In the genomic region with DNA sequence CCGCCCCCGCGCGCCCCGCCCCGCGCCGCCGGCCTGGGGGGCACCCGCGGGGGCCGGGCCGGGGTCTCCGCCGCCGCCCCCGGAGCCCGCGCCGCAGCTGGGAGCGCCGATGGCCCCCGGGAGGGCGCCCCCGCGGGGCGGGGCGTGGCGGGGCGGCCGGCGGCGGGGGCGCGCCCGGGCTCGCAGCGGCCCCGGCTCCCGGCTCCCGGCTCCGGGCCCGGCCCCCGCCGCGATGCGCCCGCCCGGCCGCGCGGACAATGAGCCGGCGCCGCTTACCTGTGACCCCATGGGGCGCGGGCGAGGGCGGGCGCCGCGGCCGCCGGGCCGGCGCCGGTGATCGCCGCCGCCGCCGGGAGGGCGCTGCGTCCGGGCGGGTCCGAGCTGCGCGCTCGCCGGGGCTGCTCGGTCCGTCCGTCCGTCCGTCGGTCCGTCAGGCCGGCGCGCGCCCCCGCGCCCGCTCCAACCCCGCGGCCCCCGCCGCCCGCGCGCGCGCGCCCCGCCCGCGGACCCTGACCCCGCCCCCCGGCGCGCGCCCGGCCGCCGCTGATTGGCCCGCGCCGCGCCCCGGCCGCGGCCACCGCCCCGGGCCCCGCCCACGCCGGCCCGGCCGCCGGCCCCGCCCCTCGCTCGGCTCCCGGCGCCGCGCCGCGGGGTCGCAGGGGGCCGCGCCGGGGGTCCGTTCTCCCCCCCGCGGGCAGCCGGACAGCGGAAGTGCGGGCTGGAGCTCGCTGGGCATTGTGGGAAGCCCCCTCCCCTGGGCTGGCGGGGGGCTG, we compare ENCODE assay signal across 8 cellular contexts. TPM values are rescaled to one million over a fixed set of nuclear protein-coding genes. Genes with fewer than 3 reads are reported as not detected.
A peak's percentile ranks its signal among the peaks of the same experiment; 100 is the strongest.
DNase-seq lines count a peak whose midpoint lies in the region; ATAC-seq and TF ChIP-seq lines count a peak whose summit lies in the region.

Gene ZBTB46 (minus strand): TSS at position 444 of the 773 bp plus-strand sequence. CDS start 40,507 bp downstream, outside the sequence.

- DNase-seq in AG04450 (ENCODE audit: low read depth, low spot score): no peak
- no peak for DNase-seq in GM12864 (ENCODE audit: low read depth)
- DNase-seq in HuH-7 (ENCODE audit: low spot score): peak; percentile 94
- no peak for DNase-seq in activated T-helper 2 cell treated with anti-CD3 and anti-CD28 coated beads, Interferon-gamma antibody, Interleukin-2, Interleukin-4, amounts not matched to agents 10 μg/mL and 5 μg/mL and 100 μg/mL, durations not matched to agents 14 hours and 24 hours and 36 hours (ENCODE audit: low spot score)
- DNase-seq in cardiac septum (ENCODE audit: low spot score): no peak
- peak; percentile 53 to 83 (median 74) for DNase-seq in ovary
- no peak for DNase-seq in T1000 (lab: John Stamatoyannopoulos, UW)

- peaks cover 35% of the 10 kb centered on the region for H3K27me3 Mint-ChIP-seq in activated T-helper 2 cell treated with anti-CD3 and anti-CD28 coated beads, Interferon-gamma antibody, Interleukin-2, Interleukin-4, amounts not matched to agents 10 μg/mL and 5 μg/mL and 100 μg/mL, durations not matched to agents 14 hours and 24 hours and 36 hours (ENCODE audit: low read depth)

- TF ChIP-seq EP300 in ovary (IDR thresholded peaks at IDR 0.05): no peak

- no peak for TF ChIP-seq POLR2A in ovary (IDR thresholded peaks at IDR 0.05)

- intact Hi-C loops in activated T-helper 2 cell treated with anti-CD3 and anti-CD28 coated beads, Interferon-gamma antibody, Interleukin-2, Interleukin-4, amounts not matched to agents 10 μg/mL and 5 μg/mL and 100 μg/mL, durations not matched to agents 14 hours and 24 hours and 36 hours (cut with micrococcal nuclease): no loop called here
- intact Hi-C loops in cardiac septum (cut with DNase I) (no loop called here), ovary (cut with DNase I) (no loop called here)

- H3K27ac ChIP-seq in AG04450 (ENCODE audit: low read depth, low read length): peak within 1 kb of the TSS; percentile 21
- H3K27ac ChIP-seq in ovary: peak within 1 kb of the TSS; percentile 90 to 91

- H3K27ac Mint-ChIP-seq in activated T-helper 2 cell treated with anti-CD3 and anti-CD28 coated beads, Interferon-gamma antibody, Interleukin-2, Interleukin-4, amounts not matched to agents 10 μg/mL and 5 μg/mL and 100 μg/mL, durations not matched to agents 14 hours and 24 hours and 36 hours: no peak within 1 kb of the TSS

- H3K36me3 Mint-ChIP-seq in activated T-helper 2 cell treated with anti-CD3 and anti-CD28 coated beads, Interferon-gamma antibody, Interleukin-2, Interleukin-4, amounts not matched to agents 10 μg/mL and 5 μg/mL and 100 μg/mL, durations not matched to agents 14 hours and 24 hours and 36 hours (ENCODE audit: low read depth): peaks cover 5% of the 10 kb centered on the region

- H3K36me3 ChIP-seq in ovary: no peaks in the 10 kb centered on the region

- H3K4me3 ChIP-seq in AG04450 (ENCODE audit: low read depth, low read length) (peak within 1 kb of the TSS; percentile 74), GM12864 (ENCODE audit: low read depth, low read length) (peak within 1 kb of the TSS; percentile 49), ovary (peak within 1 kb of the TSS; percentile 64)

- H3K9me3 ChIP-seq in AG04450 (ENCODE audit: control insufficient read depth, insufficient read depth, low read length): peaks cover 10% of the 10 kb centered on the region; the same call in 1 of the 2 replicates
- H3K9me3 ChIP-seq in ovary: no peaks in the 10 kb centered on the region

- CTCF ChIA-PET in AG04450 (lab: Charles Lee): interaction anchor here (1.0 kb wide), 1 partner anchor 56 kb away, joined by 3 read pairs; no protein-coding TSS in a partner anchor

- no peak for ATAC-seq in GM19397 (IDR thresholded peaks at IDR 0.05; ENCODE audit: unreplicated experiment)

- WGBS in ovary, 3 donors: 0 to 1% methylated on average over 16 to 151 of the region's 152 CpGs; no CpG with 5 or more reads in 1 of the 3 donors

- no peaks in the 10 kb centered on the region for H3K9me3 Mint-ChIP-seq in activated T-helper 2 cell treated with anti-CD3 and anti-CD28 coated beads, Interferon-gamma antibody, Interleukin-2, Interleukin-4, amounts not matched to agents 10 μg/mL and 5 μg/mL and 100 μg/mL, durations not matched to agents 14 hours and 24 hours and 36 hours

- POLR2A ChIA-PET in AG04450 (lab: Yijun Ruan, JAX): no interaction called here

- no peaks in the 10 kb centered on the region for H3K27me3 ChIP-seq in AG04450 (ENCODE audit: control insufficient read depth, insufficient read depth, low read length)
- no peaks in the 10 kb centered on the region for H3K27me3 ChIP-seq in ovary

- H3K4me1 ChIP-seq in ovary (ENCODE audit: insufficient read depth): peaks cover 37% of the 10 kb centered on the region

- peak within 1 kb of the TSS; percentile 90 for H3K4me3 Mint-ChIP-seq in activated T-helper 2 cell treated with anti-CD3 and anti-CD28 coated beads, Interferon-gamma antibody, Interleukin-2, Interleukin-4, amounts not matched to agents 10 μg/mL and 5 μg/mL and 100 μg/mL, durations not matched to agents 14 hours and 24 hours and 36 hours (ENCODE audit: low read depth)

- TF ChIP-seq CTCF in AG04450 (IDR thresholded peaks at IDR 0.05; ENCODE audit: low read depth, low read length) (no peak), GM12864 (IDR thresholded peaks at IDR 0.05; ENCODE audit: low read depth, low read length, missing control alignments) (no peak), ovary (IDR thresholded peaks at IDR 0.05) (no peak)

- peaks cover 13% of the 10 kb centered on the region for H3K4me1 Mint-ChIP-seq in activated T-helper 2 cell treated with anti-CD3 and anti-CD28 coated beads, Interferon-gamma antibody, Interleukin-2, Interleukin-4, amounts not matched to agents 10 μg/mL and 5 μg/mL and 100 μg/mL, durations not matched to agents 14 hours and 24 hours and 36 hours (ENCODE audit: low read depth)

RNA-seq across cellular contexts. Expression of gene ZBTB46, which starts in this region (rescaled TPM):
- 2.0 and 2.8 TPM in 2 replicates for polyA plus RNA-seq in AG04450 (2011; rRNA removed)
- polyA minus RNA-seq in AG04450 (2011; rRNA and poly(A)+ RNA removed): 9.7 and 13.5 TPM in 2 replicates
- 1.1 and 1.9 TPM in 2 replicates for total RNA-seq in activated T-helper 2 cell treated with anti-CD3 and anti-CD28 coated beads, Interferon-gamma antibody, Interleukin-2, Interleukin-4, amounts not matched to agents 10 μg/mL and 5 μg/mL and 100 μg/mL, durations not matched to agents 14 hours and 24 hours and 36 hours
- total RNA-seq in cardiac septum: 17.4 TPM
- total RNA-seq in ovary: 10 to 100 TPM; 11.4 to 55.1 (median 35.2) TPM
- 10 to 100 TPM in 1 of 2 donors, 1 to 10 TPM in 1; 4.1 to 12.2 TPM for polyA plus RNA-seq in ovary

Comparison
In these comparisons a context has a peak if more than half of its experiments do, and no peak if none do; other contexts are left out.
1. DNase-seq: peak in HuH-7 (single experiment) and ovary (5 of 5); none in AG04450 (single experiment), GM12864 (single experiment), activated T-helper 2 cell treated with anti-CD3 and anti-CD28 coated beads, Interferon-gamma antibody, Interleukin-2, Interleukin-4, amounts not matched to agents 10 μg/mL and 5 μg/mL and 100 μg/mL, durations not matched to agents 14 hours and 24 hours and 36 hours (single experiment), cardiac septum (single experiment) and T1000 (single experiment).
2. Peak in every context shown above with its lines, with median percentiles within 50 percentile points of each other: H3K4me3 ChIP-seq.